Comparison of ENCODE assay signal across 1 cellular context in the genomic region with DNA sequence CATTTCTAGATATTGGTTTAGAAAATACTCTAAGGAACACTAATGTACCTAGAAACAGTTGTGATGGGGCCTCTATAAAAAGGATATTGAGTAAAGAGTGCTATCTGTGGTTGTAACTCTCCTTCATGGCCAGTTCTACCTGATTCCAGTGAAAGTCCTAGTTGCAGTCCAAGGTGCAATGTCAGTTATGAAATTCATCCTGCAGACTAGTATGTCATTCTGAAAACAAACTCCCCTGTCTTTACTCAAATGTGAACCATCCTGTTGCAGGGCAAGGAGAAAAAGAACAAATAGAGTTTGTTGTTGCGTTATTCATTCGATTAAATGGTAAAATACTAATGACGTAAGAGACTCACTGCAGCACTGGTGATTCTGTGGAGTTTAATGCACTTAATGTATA.
TF ChIP-seq lines count a peak whose summit lies in the region.

No MANE protein-coding gene starts in this region.

TF ChIP-seq in HepG2, 621 proteins besides CTCF, POLR2A, EP300 and RAD21 (continued from another document and continues in another):
- no peak for TF ChIP-seq ZNF333 (CRISPR knock-in tag; IDR thresholded peaks at IDR 0.05; ENCODE audit: borderline replicate concordance)
- TF ChIP-seq ATRX (CRISPR knock-in tag; IDR thresholded peaks at IDR 0.05; ENCODE audit: borderline replicate concordance), result no peak
- no peak for TF ChIP-seq SNRNP70 (IDR thresholded peaks at IDR 0.05; ENCODE audit: low read depth, low read length)
- TF ChIP-seq, protein P1, sequence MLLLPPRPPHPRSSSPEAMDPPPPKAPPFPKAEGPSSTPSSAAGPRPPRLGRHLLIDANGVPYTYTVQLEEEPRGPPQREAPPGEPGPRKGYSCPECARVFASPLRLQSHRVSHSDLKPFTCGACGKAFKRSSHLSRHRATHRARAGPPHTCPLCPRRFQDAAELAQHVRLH (CRISPR knock-in tag; IDR thresholded peaks at IDR 0.05; ENCODE audit: borderline replicate concordance, low read depth), result no peak
- TF ChIP-seq ZNF563 (CRISPR knock-in tag; IDR thresholded peaks at IDR 0.05), result no peak
- TF ChIP-seq, protein P2, sequence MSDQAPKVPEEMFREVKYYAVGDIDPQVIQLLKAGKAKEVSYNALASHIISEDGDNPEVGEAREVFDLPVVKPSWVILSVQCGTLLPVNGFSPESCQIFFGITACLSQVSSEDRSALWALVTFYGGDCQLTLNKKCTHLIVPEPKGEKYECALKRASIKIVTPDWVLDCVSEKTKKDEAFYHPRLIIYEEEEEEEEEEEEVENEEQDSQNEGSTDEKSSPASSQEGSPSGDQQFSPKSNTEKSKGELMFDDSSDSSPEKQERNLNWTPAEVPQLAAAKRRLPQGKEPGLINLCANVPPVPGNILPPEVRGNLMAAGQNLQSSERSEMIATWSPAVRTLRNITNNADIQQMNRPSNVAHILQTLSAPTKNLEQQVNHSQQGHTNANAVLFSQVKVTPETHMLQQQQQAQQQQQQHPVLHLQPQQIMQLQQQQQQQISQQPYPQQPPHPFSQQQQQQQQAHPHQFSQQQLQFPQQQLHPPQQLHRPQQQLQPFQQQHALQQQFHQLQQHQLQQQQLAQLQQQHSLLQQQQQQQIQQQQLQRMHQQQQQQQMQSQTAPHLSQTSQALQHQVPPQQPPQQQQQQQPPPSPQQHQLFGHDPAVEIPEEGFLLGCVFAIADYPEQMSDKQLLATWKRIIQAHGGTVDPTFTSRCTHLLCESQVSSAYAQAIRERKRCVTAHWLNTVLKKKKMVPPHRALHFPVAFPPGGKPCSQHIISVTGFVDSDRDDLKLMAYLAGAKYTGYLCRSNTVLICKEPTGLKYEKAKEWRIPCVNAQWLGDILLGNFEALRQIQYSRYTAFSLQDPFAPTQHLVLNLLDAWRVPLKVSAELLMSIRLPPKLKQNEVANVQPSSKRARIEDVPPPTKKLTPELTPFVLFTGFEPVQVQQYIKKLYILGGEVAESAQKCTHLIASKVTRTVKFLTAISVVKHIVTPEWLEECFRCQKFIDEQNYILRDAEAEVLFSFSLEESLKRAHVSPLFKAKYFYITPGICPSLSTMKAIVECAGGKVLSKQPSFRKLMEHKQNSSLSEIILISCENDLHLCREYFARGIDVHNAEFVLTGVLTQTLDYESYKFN (CRISPR knock-in tag; conservative IDR thresholded peaks at IDR 0.05), result peak; percentile 84
- peak; percentile 74; the same call in 1 of the 2 replicates for TF ChIP-seq AHDC1 (CRISPR knock-in tag; IDR thresholded peaks at IDR 0.05; ENCODE audit: borderline replicate concordance)
- TF ChIP-seq ZNF274 (CRISPR knock-in tag; IDR thresholded peaks at IDR 0.05), result no peak
- TF ChIP-seq SP4 (CRISPR knock-in tag; IDR thresholded peaks at IDR 0.05), result no peak
- no peak for TF ChIP-seq PAX8 (CRISPR knock-in tag; IDR thresholded peaks at IDR 0.05; ENCODE audit: borderline replicate concordance)
- TF ChIP-seq, protein P3, sequence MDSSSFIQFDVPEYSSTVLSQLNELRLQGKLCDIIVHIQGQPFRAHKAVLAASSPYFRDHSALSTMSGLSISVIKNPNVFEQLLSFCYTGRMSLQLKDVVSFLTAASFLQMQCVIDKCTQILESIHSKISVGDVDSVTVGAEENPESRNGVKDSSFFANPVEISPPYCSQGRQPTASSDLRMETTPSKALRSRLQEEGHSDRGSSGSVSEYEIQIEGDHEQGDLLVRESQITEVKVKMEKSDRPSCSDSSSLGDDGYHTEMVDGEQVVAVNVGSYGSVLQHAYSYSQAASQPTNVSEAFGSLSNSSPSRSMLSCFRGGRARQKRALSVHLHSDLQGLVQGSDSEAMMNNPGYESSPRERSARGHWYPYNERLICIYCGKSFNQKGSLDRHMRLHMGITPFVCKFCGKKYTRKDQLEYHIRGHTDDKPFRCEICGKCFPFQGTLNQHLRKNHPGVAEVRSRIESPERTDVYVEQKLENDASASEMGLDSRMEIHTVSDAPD (CRISPR knock-in tag; IDR thresholded peaks at IDR 0.05), result no peak
- no peak for TF ChIP-seq ZFP41 (CRISPR knock-in tag; IDR thresholded peaks at IDR 0.05; ENCODE audit: borderline replicate concordance)
- TF ChIP-seq WIZ (CRISPR knock-in tag; IDR thresholded peaks at IDR 0.05), result no peak
- TF ChIP-seq ZNF577 (CRISPR knock-in tag; IDR thresholded peaks at IDR 0.05; ENCODE audit: borderline replicate concordance, low read depth), result no peak
- TF ChIP-seq HNRNPL (IDR thresholded peaks at IDR 0.05; ENCODE audit: low read depth, low read length), result no peak
- TF ChIP-seq, protein P4, sequence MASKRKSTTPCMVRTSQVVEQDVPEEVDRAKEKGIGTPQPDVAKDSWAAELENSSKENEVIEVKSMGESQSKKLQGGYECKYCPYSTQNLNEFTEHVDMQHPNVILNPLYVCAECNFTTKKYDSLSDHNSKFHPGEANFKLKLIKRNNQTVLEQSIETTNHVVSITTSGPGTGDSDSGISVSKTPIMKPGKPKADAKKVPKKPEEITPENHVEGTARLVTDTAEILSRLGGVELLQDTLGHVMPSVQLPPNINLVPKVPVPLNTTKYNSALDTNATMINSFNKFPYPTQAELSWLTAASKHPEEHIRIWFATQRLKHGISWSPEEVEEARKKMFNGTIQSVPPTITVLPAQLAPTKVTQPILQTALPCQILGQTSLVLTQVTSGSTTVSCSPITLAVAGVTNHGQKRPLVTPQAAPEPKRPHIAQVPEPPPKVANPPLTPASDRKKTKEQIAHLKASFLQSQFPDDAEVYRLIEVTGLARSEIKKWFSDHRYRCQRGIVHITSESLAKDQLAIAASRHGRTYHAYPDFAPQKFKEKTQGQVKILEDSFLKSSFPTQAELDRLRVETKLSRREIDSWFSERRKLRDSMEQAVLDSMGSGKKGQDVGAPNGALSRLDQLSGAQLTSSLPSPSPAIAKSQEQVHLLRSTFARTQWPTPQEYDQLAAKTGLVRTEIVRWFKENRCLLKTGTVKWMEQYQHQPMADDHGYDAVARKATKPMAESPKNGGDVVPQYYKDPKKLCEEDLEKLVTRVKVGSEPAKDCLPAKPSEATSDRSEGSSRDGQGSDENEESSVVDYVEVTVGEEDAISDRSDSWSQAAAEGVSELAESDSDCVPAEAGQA (IDR thresholded peaks at IDR 0.05; ENCODE audit: low read depth), result no peak
- TF ChIP-seq, protein P4 (CRISPR knock-in tag; IDR thresholded peaks at IDR 0.05; ENCODE audit: borderline replicate concordance), result no peak
- no peak for TF ChIP-seq TIGD3 (CRISPR knock-in tag; IDR thresholded peaks at IDR 0.05; ENCODE audit: borderline replicate concordance)
- TF ChIP-seq SP2 (CRISPR knock-in tag; IDR thresholded peaks at IDR 0.05), result no peak
- no peak for TF ChIP-seq JUNB (CRISPR knock-in tag; IDR thresholded peaks at IDR 0.05; ENCODE audit: borderline replicate concordance)
- TF ChIP-seq HCFC1 (IDR thresholded peaks at IDR 0.05; ENCODE audit: low read depth, low read length), result no peak
- no peak for TF ChIP-seq NR2F1 (CRISPR knock-in tag; IDR thresholded peaks at IDR 0.05)
- TF ChIP-seq ZNF44 (CRISPR knock-in tag; IDR thresholded peaks at IDR 0.05), result no peak
- TF ChIP-seq, protein P5, sequence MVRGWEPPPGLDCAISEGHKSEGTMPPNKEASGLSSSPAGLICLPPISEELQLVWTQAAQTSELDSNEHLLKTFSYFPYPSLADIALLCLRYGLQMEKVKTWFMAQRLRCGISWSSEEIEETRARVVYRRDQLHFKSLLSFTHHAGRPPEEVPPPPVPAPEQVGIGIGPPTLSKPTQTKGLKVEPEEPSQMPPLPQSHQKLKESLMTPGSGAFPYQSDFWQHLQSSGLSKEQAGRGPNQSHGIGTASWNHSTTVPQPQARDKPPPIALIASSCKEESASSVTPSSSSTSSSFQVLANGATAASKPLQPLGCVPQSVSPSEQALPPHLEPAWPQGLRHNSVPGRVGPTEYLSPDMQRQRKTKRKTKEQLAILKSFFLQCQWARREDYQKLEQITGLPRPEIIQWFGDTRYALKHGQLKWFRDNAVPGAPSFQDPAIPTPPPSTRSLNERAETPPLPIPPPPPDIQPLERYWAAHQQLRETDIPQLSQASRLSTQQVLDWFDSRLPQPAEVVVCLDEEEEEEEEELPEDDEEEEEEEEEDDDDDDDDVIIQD (CRISPR knock-in tag; IDR thresholded peaks at IDR 0.05; ENCODE audit: low read depth), result peak; percentile 79
- no peak for TF ChIP-seq TERF1 (CRISPR knock-in tag; IDR thresholded peaks at IDR 0.05)
- no peak for TF ChIP-seq CEBPZ (IDR thresholded peaks at IDR 0.05; ENCODE audit: low read length)
